ENCODE assay signal across 1 cellular context in genomic region chr1:24114753-24115152, GRCh38.
TF ChIP-seq lines count a peak whose summit lies in the region.

No MANE protein-coding gene starts in this region.

TF ChIP-seq in HepG2, 621 proteins besides CTCF, POLR2A, EP300 and RAD21 (continued from another document and continues in another):
- no peak for TF ChIP-seq LBX2 (CRISPR knock-in tag; IDR thresholded peaks at IDR 0.05; ENCODE audit: borderline replicate concordance)
- TF ChIP-seq GMEB1 (CRISPR knock-in tag; IDR thresholded peaks at IDR 0.05; ENCODE audit: borderline replicate concordance): no peak
- TF ChIP-seq TEF (CRISPR knock-in tag; IDR thresholded peaks at IDR 0.05): peak; percentile 55; the same call in 1 of the 2 replicates
- no peak; the same call in 1 of the 2 replicates for TF ChIP-seq FOXO1 (CRISPR knock-in tag; IDR thresholded peaks at IDR 0.05)
- TF ChIP-seq TBP (CRISPR knock-in tag; IDR thresholded peaks at IDR 0.05): no peak
- no peak for TF ChIP-seq STAG1 (CRISPR knock-in tag; IDR thresholded peaks at IDR 0.05)
- TF ChIP-seq NR2C2 (CRISPR knock-in tag; IDR thresholded peaks at IDR 0.05; ENCODE audit: borderline replicate concordance): no peak
- TF ChIP-seq HOXA5 (CRISPR knock-in tag; IDR thresholded peaks at IDR 0.05): no peak
- no peak for TF ChIP-seq ZKSCAN1 (IDR thresholded peaks at IDR 0.05; ENCODE audit: low read length)
- no peak for TF ChIP-seq TOE1 (CRISPR knock-in tag; IDR thresholded peaks at IDR 0.05)
- TF ChIP-seq PRPF4 (IDR thresholded peaks at IDR 0.05; ENCODE audit: low read depth, low read length, poor library complexity, severe bottlenecking): no peak
- TF ChIP-seq FOXC1 (CRISPR knock-in tag; IDR thresholded peaks at IDR 0.05; ENCODE audit: borderline replicate concordance): no peak
- TF ChIP-seq MYPOP (CRISPR knock-in tag; IDR thresholded peaks at IDR 0.05): no peak
- no peak for TF ChIP-seq BRD4 (CRISPR knock-in tag; IDR thresholded peaks at IDR 0.05)
- TF ChIP-seq SOX5 (CRISPR knock-in tag; IDR thresholded peaks at IDR 0.05; ENCODE audit: borderline replicate concordance): peak; percentile 53; the same call in 1 of the 2 replicates
- no peak for TF ChIP-seq DPF2 (CRISPR knock-in tag; IDR thresholded peaks at IDR 0.05; ENCODE audit: borderline replicate concordance, low read depth)
- TF ChIP-seq REPIN1 (CRISPR knock-in tag; IDR thresholded peaks at IDR 0.05; ENCODE audit: borderline replicate concordance, low read depth): no peak
- no peak for TF ChIP-seq ZNF777 (CRISPR knock-in tag; IDR thresholded peaks at IDR 0.05)
- no peak for TF ChIP-seq ELK4 (CRISPR knock-in tag; IDR thresholded peaks at IDR 0.05; ENCODE audit: borderline replicate concordance)
- TF ChIP-seq ZBTB38 (CRISPR knock-in tag; IDR thresholded peaks at IDR 0.05): no peak
- TF ChIP-seq SRSF4 (IDR thresholded peaks at IDR 0.05; ENCODE audit: low read depth, low read length, poor library complexity, severe bottlenecking): no peak
- TF ChIP-seq FLYWCH1 (CRISPR knock-in tag; IDR thresholded peaks at IDR 0.05): no peak
- TF ChIP-seq SNAPC4 (CRISPR knock-in tag; IDR thresholded peaks at IDR 0.05): no peak
- TF ChIP-seq ZNF746 (CRISPR knock-in tag; IDR thresholded peaks at IDR 0.05): no peak
- no peak for TF ChIP-seq YEATS2 (CRISPR knock-in tag; IDR thresholded peaks at IDR 0.05; ENCODE audit: borderline replicate concordance)
- peak; percentile 29; the same call in 1 of the 2 replicates for TF ChIP-seq HNF4A (CRISPR knock-in tag; IDR thresholded peaks at IDR 0.05)
- no peak for TF ChIP-seq ZNF609 (CRISPR knock-in tag; IDR thresholded peaks at IDR 0.05; ENCODE audit: borderline replicate concordance)
- no peak for TF ChIP-seq ZNF180 (CRISPR knock-in tag; IDR thresholded peaks at IDR 0.05; ENCODE audit: borderline replicate concordance, low read depth)
- TF ChIP-seq ZNF644 (CRISPR knock-in tag; IDR thresholded peaks at IDR 0.05; ENCODE audit: low read depth): peak; percentile 75; the same call in 1 of the 2 replicates
- TF ChIP-seq MED13 (CRISPR knock-in tag; IDR thresholded peaks at IDR 0.05): no peak
- TF ChIP-seq PITX1 (CRISPR knock-in tag; IDR thresholded peaks at IDR 0.05): peak; percentile 61; the same call in 1 of the 2 replicates
- no peak for TF ChIP-seq SNAPC5 (CRISPR knock-in tag; IDR thresholded peaks at IDR 0.05; ENCODE audit: borderline replicate concordance)
- TF ChIP-seq ZZZ3 (CRISPR knock-in tag; IDR thresholded peaks at IDR 0.05; ENCODE audit: borderline replicate concordance): no peak
- no peak for TF ChIP-seq CHD2 (IDR thresholded peaks at IDR 0.05; ENCODE audit: low read depth, low read length)
- no peak for TF ChIP-seq RFX5 (IDR thresholded peaks at IDR 0.05; ENCODE audit: low read depth, low read length)
- no peak for TF ChIP-seq ZNF724P (CRISPR knock-in tag; IDR thresholded peaks at IDR 0.05; ENCODE audit: borderline replicate concordance)
- TF ChIP-seq HOXA9 (CRISPR knock-in tag; IDR thresholded peaks at IDR 0.05; ENCODE audit: borderline replicate concordance): no peak
